Comparison of ENCODE assay signal across 9 cellular contexts in genomic region chr1:40383488-40384412, GRCh38. TPM values are rescaled to one million over a fixed set of nuclear protein-coding genes. Genes with fewer than 3 reads are reported as not detected.
DNase-seq lines count a peak whose midpoint lies in the region; ATAC-seq, FAIRE-seq and TF ChIP-seq lines count a peak whose summit lies in the region.
"Had no signal": no experiment of that assay in that cellular context is flagged by ENCODE, and none has a peak within 500 bp of the region (broad histone marks: within the 10 kb centered on the region; RNA-seq: fewer than 3 reads in every experiment).

No MANE protein-coding gene starts in this region.

- no peak for ATAC-seq in GM21447 (IDR thresholded peaks at IDR 0.05; ENCODE audit: unreplicated experiment)

- no peak for FAIRE-seq in GM12891 (lab: Jason Lieb, UNC)

- H3K4me1 ChIP-seq in SJSA1 (replicated peaks) (peaks cover 58% of the 10 kb centered on the region), skeletal muscle tissue (ENCODE audit: control insufficient read depth in 3 of 3, insufficient read depth in 3 of 3, low read length in 3 of 3) (peaks cover 9 to 27% (median 17%) of the 10 kb centered on the region in 3 donors)

- H3K9ac ChIP-seq in skeletal muscle tissue (ENCODE audit: low read depth in 1 of 3, low read length in 3 of 3) = peak overlapping the region in 1 of 3 donors; percentile 50

- peak overlapping the region; percentile 83 for H3K27ac ChIP-seq in SJSA1
- peak overlapping the region; percentile 71 for H3K27ac ChIP-seq in skeletal muscle tissue (ENCODE audit: low read depth, low read length)

- no peaks in the 10 kb centered on the region for H3K27me3 ChIP-seq in SJSA1 (replicated peaks)
- H3K27me3 ChIP-seq in skeletal muscle tissue (ENCODE audit: control insufficient read depth in 3 of 3, insufficient read depth in 3 of 3, low read length in 3 of 3) = no peaks in the 10 kb centered on the region

- TF ChIP-seq POLR2A in GM12891 (IDR thresholded peaks at IDR 0.05; ENCODE audit: low read depth, low read length) (peak; percentile 40; the same call in 1 of the 2 replicates), erythroblast (IDR thresholded peaks at IDR 0.05; ENCODE audit: low read length) (peak; percentile 97)

- H3K9me3 ChIP-seq in SJSA1 (replicated peaks) (no peaks in the 10 kb centered on the region), skeletal muscle tissue (ENCODE audit: control insufficient read depth in 3 of 3, low read length in 3 of 3) (no peaks in the 10 kb centered on the region)

- H3K4me3 ChIP-seq in SJSA1 = no peak overlapping the region
- no peak overlapping the region for H3K4me3 ChIP-seq in skeletal muscle tissue (ENCODE audit: low read length in 3 of 3)

- H3K36me3 ChIP-seq in SJSA1 (no peaks in the 10 kb centered on the region; the same call in 1 of the 2 replicates), skeletal muscle tissue (ENCODE audit: control insufficient read depth in 3 of 3, insufficient read depth in 3 of 3, low read length in 3 of 3) (no peaks in the 10 kb centered on the region)

- DNase-seq in GM12891 (ENCODE audit: insufficient read length, low spot score) (no peak), SJSA1 (ENCODE audit: low read depth in 1 of 2, low spot score in 2 of 2) (peak in 1 of 2 experiments; percentile 75), erythroblast (lab: John Stamatoyannopoulos, UW) (peak; percentile 94 to 97), Kasumi-1 (lab: John Stamatoyannopoulos, UW) (no peak), NCI-H226 (no peak), NCI-H2171 (lab: John Stamatoyannopoulos, UW) (no peak)
- DNase-seq: NK-92 treated with Interleukin-12 subunit alpha and Interleukin-12 subunit beta, amount 100 ng/mL, for 24 hours had no signal

TF ChIP-seq in GM12891, 5 proteins besides CTCF, POLR2A, EP300 and RAD21:
- TF ChIP-seq TAF1 (IDR thresholded peaks at IDR 0.05; ENCODE audit: low read depth, low read length) (no peak), PAX5 (IDR thresholded peaks at IDR 0.05; ENCODE audit: insufficient read depth, low read length, severe bottlenecking) (no peak), POU2F2 (IDR thresholded peaks at IDR 0.05; ENCODE audit: low read depth, low read length) (no peak), POLR2AphosphoS5 (IDR thresholded peaks at IDR 0.05; ENCODE audit: low read depth, low read length) (peak; percentile 8; the same call in 1 of the 2 replicates), SPI1 (IDR thresholded peaks at IDR 0.05; ENCODE audit: low read depth, low read length) (no peak)

RNA-seq across cellular contexts. Expression of gene SMAP2, which starts 10.2 kb away (rescaled TPM):
- 122 TPM for polyA plus RNA-seq in GM12891 (2012; ENCODE audit: low read depth, missing spikeins)
- total RNA-seq in SJSA1 (2014; rRNA removed; shearing (Covaris generic)) = 31.9 and 37.1 TPM in 2 replicates
- total RNA-seq in skeletal muscle tissue = 9.9 TPM

Comparison
In these comparisons a context has a peak if more than half of its experiments do, and no peak if none do; other contexts are left out.
1. DNase-seq: peak in erythroblast (2 of 2); none in GM12891 (single experiment), Kasumi-1 (0 of 2), NCI-H226 (single experiment) and NCI-H2171 (single experiment).